1 cellular context compared by ENCODE assay signal in genomic region chr17:78729636-78730035, GRCh38.
TF ChIP-seq lines count a peak whose summit lies in the region.

No MANE protein-coding gene starts in this region.

TF ChIP-seq in GM12878, 131 proteins besides CTCF, POLR2A, EP300 and RAD21 (continued from another document):
- peak; percentile 18; the same call in 1 of the 2 replicates for TF ChIP-seq EED (IDR thresholded peaks at IDR 0.05; ENCODE audit: low read depth)
- no peak for TF ChIP-seq MTA2 (IDR thresholded peaks at IDR 0.05; ENCODE audit: low read depth)
- TF ChIP-seq FOXM1 (IDR thresholded peaks at IDR 0.05; ENCODE audit: low read depth, low read length): 0 out of 2 replicates have a peak, but pooled peaks have one; percentile 39
